ENCODE assay signal across 1 cellular context in genomic region chr17:73090396-73091202, GRCh38.
A peak's percentile ranks its signal among the peaks of the same experiment; 100 is the strongest.
TF ChIP-seq lines count a peak whose summit lies in the region.

No MANE protein-coding gene starts in this region.

TF ChIP-seq in HepG2, 621 proteins besides CTCF, POLR2A, EP300 and RAD21 (continued from another document and continues in another):
- TF ChIP-seq ESRRA (CRISPR knock-in tag; IDR thresholded peaks at IDR 0.05; ENCODE audit: low read depth), result no peak
- no peak for TF ChIP-seq ZNF468 (CRISPR knock-in tag; IDR thresholded peaks at IDR 0.05)
- peak; percentile 68; the same call in 1 of the 2 replicates for TF ChIP-seq ZNF547 (CRISPR knock-in tag; IDR thresholded peaks at IDR 0.05)
- 0 out of 2 replicates have a peak, but pooled peaks have one; percentile 34 for TF ChIP-seq SAFB2 (CRISPR knock-in tag; IDR thresholded peaks at IDR 0.05; ENCODE audit: borderline replicate concordance, low read depth)
- 0 out of 2 replicates have a peak, but pooled peaks have one; percentile 67 for TF ChIP-seq ZNF761 (CRISPR knock-in tag; conservative IDR thresholded peaks at IDR 0.05)
- peak; percentile 67; the same call in 2 of the 3 replicates for TF ChIP-seq MXI1 (IDR thresholded peaks at IDR 0.05; ENCODE audit: borderline replicate concordance, low read depth, low read length)
- 0 out of 2 replicates have a peak, but pooled peaks have one; percentile 40 for TF ChIP-seq ARNT2 (CRISPR knock-in tag; IDR thresholded peaks at IDR 0.05; ENCODE audit: low read depth)
- no peak for TF ChIP-seq BRD4 (CRISPR knock-in tag; IDR thresholded peaks at IDR 0.05)
- 0 out of 2 replicates have a peak, but pooled peaks have one; percentile 60 for TF ChIP-seq THYN1 (CRISPR knock-in tag; IDR thresholded peaks at IDR 0.05; ENCODE audit: borderline replicate concordance, low read depth)
- TF ChIP-seq, protein P1, sequence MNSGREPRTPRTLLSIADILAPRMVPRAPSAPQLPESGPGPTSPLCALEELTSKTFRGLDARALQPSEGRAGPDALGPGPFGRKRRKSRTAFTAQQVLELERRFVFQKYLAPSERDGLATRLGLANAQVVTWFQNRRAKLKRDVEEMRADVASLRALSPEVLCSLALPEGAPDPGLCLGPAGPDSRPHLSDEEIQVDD (CRISPR knock-in tag; IDR thresholded peaks at IDR 0.05; ENCODE audit: borderline replicate concordance), result no peak
- TF ChIP-seq, protein P2, sequence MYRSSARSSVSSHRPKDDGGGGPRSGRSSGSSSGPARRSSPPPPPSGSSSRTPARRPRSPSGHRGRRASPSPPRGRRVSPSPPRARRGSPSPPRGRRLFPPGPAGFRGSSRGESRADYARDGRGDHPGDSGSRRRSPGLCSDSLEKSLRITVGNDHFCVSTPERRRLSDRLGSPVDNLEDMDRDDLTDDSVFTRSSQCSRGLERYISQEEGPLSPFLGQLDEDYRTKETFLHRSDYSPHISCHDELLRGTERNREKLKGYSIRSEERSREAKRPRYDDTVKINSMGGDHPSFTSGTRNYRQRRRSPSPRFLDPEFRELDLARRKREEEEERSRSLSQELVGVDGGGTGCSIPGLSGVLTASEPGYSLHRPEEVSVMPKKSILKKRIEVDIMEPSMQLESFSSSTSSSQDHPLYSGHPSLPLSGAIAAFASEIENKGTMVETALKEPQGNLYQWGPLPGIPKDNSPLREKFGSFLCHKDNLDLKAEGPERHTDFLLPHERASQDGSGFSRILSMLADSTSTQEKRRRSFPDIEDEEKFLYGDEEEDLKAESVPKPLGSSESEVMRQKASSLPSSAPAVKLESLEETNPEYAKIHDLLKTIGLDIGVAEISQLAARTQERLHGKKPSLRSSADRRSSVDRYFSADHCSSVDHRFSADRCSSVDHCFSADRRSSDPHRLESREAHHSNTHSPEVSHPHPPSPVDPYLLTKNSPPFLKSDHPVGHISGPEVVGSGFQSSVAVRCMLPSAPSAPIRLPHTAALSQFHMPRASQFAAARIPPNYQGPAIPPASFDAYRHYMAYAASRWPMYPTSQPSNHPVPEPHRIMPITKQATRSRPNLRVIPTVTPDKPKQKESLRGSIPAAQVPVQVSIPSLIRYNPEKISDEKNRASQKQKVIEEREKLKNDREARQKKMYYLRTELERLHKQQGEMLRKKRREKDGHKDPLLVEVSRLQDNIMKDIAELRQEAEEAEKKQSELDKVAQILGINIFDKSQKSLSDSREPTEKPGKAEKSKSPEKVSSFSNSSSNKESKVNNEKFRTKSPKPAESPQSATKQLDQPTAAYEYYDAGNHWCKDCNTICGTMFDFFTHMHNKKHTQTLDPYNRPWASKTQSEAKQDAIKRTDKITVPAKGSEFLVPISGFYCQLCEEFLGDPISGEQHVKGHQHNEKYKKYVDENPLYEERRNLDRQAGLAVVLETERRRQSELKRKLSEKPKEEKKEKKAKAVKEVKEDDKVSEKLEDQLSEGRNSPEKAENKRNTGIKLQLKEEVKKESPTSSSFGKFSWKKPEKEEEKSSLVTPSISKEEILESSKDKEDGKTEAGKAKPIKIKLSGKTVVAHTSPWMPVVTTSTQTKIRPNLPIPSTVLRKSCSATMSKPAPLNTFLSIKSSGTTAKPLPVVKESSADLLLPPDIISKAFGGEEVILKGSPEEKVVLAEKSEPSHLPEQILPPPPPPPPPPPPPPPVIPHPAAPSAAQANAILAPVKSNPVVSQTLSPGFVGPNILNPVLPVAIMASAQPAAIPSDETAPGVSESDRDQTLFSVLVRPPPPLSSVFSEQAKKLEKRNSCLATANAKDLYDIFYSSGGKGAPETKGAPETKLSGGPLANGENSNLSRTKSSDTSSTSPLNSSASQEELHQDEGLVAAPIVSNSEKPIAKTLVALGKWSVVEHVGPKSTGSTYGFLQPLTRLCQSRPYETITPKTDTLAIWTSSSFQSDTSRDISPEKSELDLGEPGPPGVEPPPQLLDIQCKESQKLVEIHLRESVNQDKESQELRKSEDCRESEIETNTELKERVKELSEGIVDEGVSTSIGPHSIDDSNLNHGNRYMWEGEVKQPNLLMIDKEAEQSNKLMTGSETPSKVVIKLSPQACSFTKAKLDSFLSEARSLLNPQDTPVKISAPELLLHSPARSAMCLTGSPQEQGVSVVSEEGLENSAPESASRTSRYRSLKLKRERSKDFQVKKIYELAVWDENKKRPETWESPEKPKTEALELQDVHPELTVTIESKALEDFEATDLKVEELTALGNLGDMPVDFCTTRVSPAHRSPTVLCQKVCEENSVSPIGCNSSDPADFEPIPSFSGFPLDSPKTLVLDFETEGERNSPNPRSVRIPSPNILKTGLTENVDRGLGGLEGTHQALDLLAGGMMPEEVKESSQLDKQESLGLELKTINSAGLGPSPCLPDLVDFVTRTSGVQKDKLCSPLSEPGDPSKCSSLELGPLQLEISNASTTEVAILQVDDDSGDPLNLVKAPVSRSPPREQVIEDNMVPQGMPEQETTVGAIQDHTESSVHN (CRISPR knock-in tag; IDR thresholded peaks at IDR 0.05), result 0 out of 2 replicates have a peak, but pooled peaks have one; percentile 76
- TF ChIP-seq TCF7 (IDR thresholded peaks at IDR 0.05; ENCODE audit: low read depth), result peak; percentile 70
- no peak for TF ChIP-seq MYPOP (CRISPR knock-in tag; IDR thresholded peaks at IDR 0.05)
- peak; percentile 69 for TF ChIP-seq HDAC1 (CRISPR knock-in tag; IDR thresholded peaks at IDR 0.05)
- TF ChIP-seq STAG1 (CRISPR knock-in tag; IDR thresholded peaks at IDR 0.05), result peak; percentile 22; the same call in 1 of the 2 replicates
- 0 out of 2 replicates have a peak, but pooled peaks have one; percentile 56 for TF ChIP-seq ZKSCAN8 (CRISPR knock-in tag; IDR thresholded peaks at IDR 0.05; ENCODE audit: borderline replicate concordance)
- TF ChIP-seq, protein P3, sequence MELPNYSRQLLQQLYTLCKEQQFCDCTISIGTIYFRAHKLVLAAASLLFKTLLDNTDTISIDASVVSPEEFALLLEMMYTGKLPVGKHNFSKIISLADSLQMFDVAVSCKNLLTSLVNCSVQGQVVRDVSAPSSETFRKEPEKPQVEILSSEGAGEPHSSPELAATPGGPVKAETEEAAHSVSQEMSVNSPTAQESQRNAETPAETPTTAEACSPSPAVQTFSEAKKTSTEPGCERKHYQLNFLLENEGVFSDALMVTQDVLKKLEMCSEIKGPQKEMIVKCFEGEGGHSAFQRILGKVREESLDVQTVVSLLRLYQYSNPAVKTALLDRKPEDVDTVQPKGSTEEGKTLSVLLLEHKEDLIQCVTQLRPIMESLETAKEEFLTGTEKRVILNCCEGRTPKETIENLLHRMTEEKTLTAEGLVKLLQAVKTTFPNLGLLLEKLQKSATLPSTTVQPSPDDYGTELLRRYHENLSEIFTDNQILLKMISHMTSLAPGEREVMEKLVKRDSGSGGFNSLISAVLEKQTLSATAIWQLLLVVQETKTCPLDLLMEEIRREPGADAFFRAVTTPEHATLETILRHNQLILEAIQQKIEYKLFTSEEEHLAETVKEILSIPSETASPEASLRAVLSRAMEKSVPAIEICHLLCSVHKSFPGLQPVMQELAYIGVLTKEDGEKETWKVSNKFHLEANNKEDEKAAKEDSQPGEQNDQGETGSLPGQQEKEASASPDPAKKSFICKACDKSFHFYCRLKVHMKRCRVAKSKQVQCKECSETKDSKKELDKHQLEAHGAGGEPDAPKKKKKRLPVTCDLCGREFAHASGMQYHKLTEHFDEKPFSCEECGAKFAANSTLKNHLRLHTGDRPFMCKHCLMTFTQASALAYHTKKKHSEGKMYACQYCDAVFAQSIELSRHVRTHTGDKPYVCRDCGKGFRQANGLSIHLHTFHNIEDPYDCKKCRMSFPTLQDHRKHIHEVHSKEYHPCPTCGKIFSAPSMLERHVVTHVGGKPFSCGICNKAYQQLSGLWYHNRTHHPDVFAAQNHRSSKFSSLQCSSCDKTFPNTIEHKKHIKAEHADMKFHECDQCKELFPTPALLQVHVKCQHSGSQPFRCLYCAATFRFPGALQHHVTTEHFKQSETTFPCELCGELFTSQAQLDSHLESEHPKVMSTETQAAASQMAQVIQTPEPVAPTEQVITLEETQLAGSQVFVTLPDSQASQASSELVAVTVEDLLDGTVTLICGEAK (IDR thresholded peaks at IDR 0.05), result no peak
- TF ChIP-seq, protein P3 (CRISPR knock-in tag; IDR thresholded peaks at IDR 0.05), result no peak; the same call in 1 of the 2 replicates
- peak; percentile 33; the same call in 1 of the 2 replicates for TF ChIP-seq GFI1 (CRISPR knock-in tag; IDR thresholded peaks at IDR 0.05; ENCODE audit: borderline replicate concordance)
- peak; percentile 68 for TF ChIP-seq ZSCAN25 (CRISPR knock-in tag; IDR thresholded peaks at IDR 0.05)
- peak; percentile 47; the same call in 1 of the 2 replicates for TF ChIP-seq ETV5 (CRISPR knock-in tag; IDR thresholded peaks at IDR 0.05; ENCODE audit: borderline replicate concordance)
- TF ChIP-seq KLF6 (CRISPR knock-in tag; IDR thresholded peaks at IDR 0.05), result no peak
- 0 out of 2 replicates have a peak, but pooled peaks have one; percentile 25 for TF ChIP-seq MIER2 (CRISPR knock-in tag; IDR thresholded peaks at IDR 0.05)
- TF ChIP-seq NCOR1 (IDR thresholded peaks at IDR 0.05; ENCODE audit: borderline replicate concordance, low read length), result no peak
- peak; percentile 95 for TF ChIP-seq SOX5 (CRISPR knock-in tag; IDR thresholded peaks at IDR 0.05; ENCODE audit: borderline replicate concordance)
- no peak; the same call in 1 of the 2 replicates for TF ChIP-seq MEIS2 (CRISPR knock-in tag; IDR thresholded peaks at IDR 0.05)
- TF ChIP-seq, protein P4, sequence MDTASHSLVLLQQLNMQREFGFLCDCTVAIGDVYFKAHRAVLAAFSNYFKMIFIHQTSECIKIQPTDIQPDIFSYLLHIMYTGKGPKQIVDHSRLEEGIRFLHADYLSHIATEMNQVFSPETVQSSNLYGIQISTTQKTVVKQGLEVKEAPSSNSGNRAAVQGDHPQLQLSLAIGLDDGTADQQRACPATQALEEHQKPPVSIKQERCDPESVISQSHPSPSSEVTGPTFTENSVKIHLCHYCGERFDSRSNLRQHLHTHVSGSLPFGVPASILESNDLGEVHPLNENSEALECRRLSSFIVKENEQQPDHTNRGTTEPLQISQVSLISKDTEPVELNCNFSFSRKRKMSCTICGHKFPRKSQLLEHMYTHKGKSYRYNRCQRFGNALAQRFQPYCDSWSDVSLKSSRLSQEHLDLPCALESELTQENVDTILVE (CRISPR knock-in tag; IDR thresholded peaks at IDR 0.05), result no peak
- TF ChIP-seq ZNF619 (CRISPR knock-in tag; IDR thresholded peaks at IDR 0.05), result peak; percentile 55; the same call in 1 of the 2 replicates
- TF ChIP-seq NR2F6 (IDR thresholded peaks at IDR 0.05), result 0 out of 2 replicates have a peak, but pooled peaks have one; percentile 11
- TF ChIP-seq NR2F6 (CRISPR knock-in tag; IDR thresholded peaks at IDR 0.05), result peak; percentile 68
- no peak for TF ChIP-seq RFXAP (CRISPR knock-in tag; IDR thresholded peaks at IDR 0.05; ENCODE audit: borderline replicate concordance)
- TF ChIP-seq KLF15 (CRISPR knock-in tag; IDR thresholded peaks at IDR 0.05; ENCODE audit: borderline replicate concordance), result no peak
- peak; percentile 36; the same call in 1 of the 2 replicates for TF ChIP-seq ZNF281 (CRISPR knock-in tag; IDR thresholded peaks at IDR 0.05; ENCODE audit: borderline replicate concordance)
